In genomic region chr6:2765896-2766766, GRCh38 we compare ENCODE assay signal across 8 cellular contexts. TPM values are rescaled to one million over a fixed set of nuclear protein-coding genes. Genes with fewer than 3 reads are reported as not detected.
DNase-seq lines count a peak whose midpoint lies in the region; ATAC-seq and TF ChIP-seq lines count a peak whose summit lies in the region.

No MANE protein-coding gene starts in this region.

- DNase-seq in BE2C (peak; percentile 49), SK-MEL-5 (ENCODE audit: low read depth, low spot score) (peak; percentile 40), body of pancreas (peak; percentile 56 to 60 (median 56)), immature natural killer cell (peak in 2 of 3 donors; percentile 38 to 39), cerebellar nuclear complex (lab: John Stamatoyannopoulos, UW) (no peak)
- DNase-seq in stimulated activated CD4-positive, alpha-beta T cell treated with anti-CD3 and anti-CD28 coated beads, Interleukin-1b, Interleukin-23, amount 100 ng/mL, for 48 hours: peak; percentile 32

- TF ChIP-seq POLR2A in body of pancreas (IDR thresholded peaks at IDR 0.05): no peak

- peak; percentile 35 for ATAC-seq in GM18909 (IDR thresholded peaks at IDR 0.05; ENCODE audit: poor library complexity, unreplicated experiment)
- ATAC-seq in HG03103 (IDR thresholded peaks at IDR 0.05; ENCODE audit: low read depth, unreplicated experiment): peak; percentile 19
- peak; percentile 25 for ATAC-seq in body of pancreas

- peak overlapping the region; percentile 79 to 94 (median 88) for H3K4me3 Mint-ChIP-seq in immature natural killer cell

- H3K36me3 ChIP-seq in BE2C (peaks cover 4% of the 10 kb centered on the region), body of pancreas (replicated peaks in 1 of 2; ENCODE audit: insufficient read depth in 1 of 2, low read depth in 2 of 2) (no peaks in the 10 kb centered on the region)

- WGBS in body of pancreas, 2 donors: 0 to 1% methylated on average over 28 to 69 of the region's 91 CpGs

- intact Hi-C loops in body of pancreas (cut with DNase I): no loop called here

- peaks cover 7% of the 10 kb centered on the region for H3K4me1 ChIP-seq in BE2C
- peaks cover 36% of the 10 kb centered on the region for H3K4me1 ChIP-seq in body of pancreas

- H3K27me3 Mint-ChIP-seq in immature natural killer cell (ENCODE audit: low read depth in 3 of 3): peaks cover 7 to 18% (median 9%) of the 10 kb centered on the region in 3 donors

- TF ChIP-seq CTCF in BE2C (IDR thresholded peaks at IDR 0.05; ENCODE audit: low read depth, low read length) (no peak), body of pancreas (IDR thresholded peaks at IDR 0.05) (no peak)

- H3K9me3 Mint-ChIP-seq in immature natural killer cell: no peaks in the 10 kb centered on the region

- peak overlapping the region; percentile 75 to 96 (median 92) for H3K27ac ChIP-seq in body of pancreas

- peak overlapping the region; percentile 75 for H3K4me3 ChIP-seq in BE2C (ENCODE audit: low read depth, low read length)
- H3K4me3 ChIP-seq in body of pancreas: peak overlapping the region; percentile 69 to 90

- peaks cover 49 to 62% of the 10 kb centered on the region in 2 donors for H3K4me1 Mint-ChIP-seq in immature natural killer cell

- H3K27me3 ChIP-seq in BE2C: no peaks in the 10 kb centered on the region
- no peaks in the 10 kb centered on the region for H3K27me3 ChIP-seq in body of pancreas

- no peaks in the 10 kb centered on the region for H3K9me3 ChIP-seq in BE2C
- H3K9me3 ChIP-seq in body of pancreas: no peaks in the 10 kb centered on the region

- in situ Hi-C loops in SK-MEL-5 (cut with HindIII; ENCODE audit: low pct_unique_long_range_greater_than_20kb, low sequenced_read_pairs): no loop called here

- peak overlapping the region; percentile 52 to 91 (median 86) for H3K27ac Mint-ChIP-seq in immature natural killer cell

- H3K36me3 Mint-ChIP-seq in immature natural killer cell: peaks cover 0 to 8% (median 2%) of the 10 kb centered on the region in 3 donors

RNA-seq across cellular contexts. Expression of gene WRNIP1, which starts 0.9 kb away (rescaled TPM):
- polyA plus RNA-seq in BE2C (2012; ENCODE audit: insufficient read depth, insufficient read length, low read depth): 63.1 TPM
- 88.1 and 96.8 TPM in 2 replicates for total RNA-seq in SK-MEL-5 (2014; rRNA removed; shearing (Covaris generic))
- polyA plus RNA-seq in SK-MEL-5 (2015; cell fraction: cytosol; rRNA removed): 82.1 and 88.4 TPM in 2 replicates
- 53.5 and 68.0 TPM in 2 replicates for polyA plus RNA-seq in SK-MEL-5 (2015; cell fraction: nucleus; rRNA removed)
- 10 to 100 TPM; 61.0 to 62.0 TPM for total RNA-seq in body of pancreas
- polyA plus RNA-seq in immature natural killer cell: 10 to 100 TPM; 25.5 to 43.3 (median 26.4) TPM

RNA-seq across cellular contexts. Expression of gene MYLK4, which starts 15.4 kb away (rescaled TPM):
- not detected for polyA plus RNA-seq in BE2C (2012; ENCODE audit: insufficient read depth, insufficient read length, low read depth)
- total RNA-seq in SK-MEL-5 (2014; rRNA removed; shearing (Covaris generic)): 0.24 and 0.34 TPM in 2 replicates
- 0.11 and 0.51 TPM in 2 replicates for polyA plus RNA-seq in SK-MEL-5 (2015; cell fraction: cytosol; rRNA removed)
- polyA plus RNA-seq in SK-MEL-5 (2015; cell fraction: nucleus; rRNA removed): 2.4 and 2.6 TPM in 2 replicates
- total RNA-seq in body of pancreas: under 1 TPM; 0.26 to 0.33 TPM
- under 1 TPM in 2 of 3 donors, not detected in 1; 0.09 to 0.17 TPM for polyA plus RNA-seq in immature natural killer cell

Comparison
In these comparisons a context has a peak if more than half of its experiments do, and no peak if none do; other contexts are left out.
1. DNase-seq: peak in BE2C (single experiment), SK-MEL-5 (single experiment), body of pancreas (4 of 4), immature natural killer cell (2 of 3) and stimulated activated CD4-positive, alpha-beta T cell treated with anti-CD3 and anti-CD28 coated beads, Interleukin-1b, Interleukin-23, amount 100 ng/mL, for 48 hours (single experiment); none in cerebellar nuclear complex (0 of 2).
2. Peak in every context shown above with its lines, with median percentiles within 50 percentile points of each other: ATAC-seq.